Comparison of ENCODE assay signal across 10 cellular contexts in genomic region chr20:5316188-5317158, GRCh38. TPM values are rescaled to one million over a fixed set of nuclear protein-coding genes. Genes with fewer than 3 reads are reported as not detected.
DNase-seq lines count a peak whose midpoint lies in the region; ATAC-seq and TF ChIP-seq lines count a peak whose summit lies in the region.
"Had no signal": no experiment of that assay in that cellular context is flagged by ENCODE, and none has a peak within 500 bp of the region (broad histone marks: within the 10 kb centered on the region; RNA-seq: fewer than 3 reads in every experiment).

TSS of gene PROKR2 (minus strand) at chr20:5316954. CDS start at chr20:5314369, 2,585 bp downstream.

- H3K79me2 ChIP-seq in trophoblast cell (ENCODE audit: control insufficient read depth, insufficient read depth, low read length, poor library complexity), result no peaks in the 10 kb centered on the region

- H3K4me2 ChIP-seq in trophoblast cell (ENCODE audit: low read length), result peak within 1 kb of the TSS; percentile 83

- no CpG with 5 or more reads among the region's 92 CpGs for WGBS in trophoblast cell (ENCODE audit: extremely low coverage, insufficient coverage, insufficient read length)

- TF ChIP-seq CTCF in foreskin keratinocyte (conservative IDR thresholded peaks at IDR 0.05), result peak; percentile 43

- no peak within 1 kb of the TSS for H2AK5ac ChIP-seq in trophoblast cell (ENCODE audit: low read length)

- peak within 1 kb of the TSS; percentile 63 for H3K4me3 ChIP-seq in trophoblast cell (ENCODE audit: low read depth, low read length)

- no peaks in the 10 kb centered on the region for H3K79me1 ChIP-seq in trophoblast cell (ENCODE audit: low read length)

- H2AFZ ChIP-seq in trophoblast cell (ENCODE audit: insufficient read depth, low read length, poor library complexity), result peak within 1 kb of the TSS; percentile 45

- H2BK12ac ChIP-seq in trophoblast cell (ENCODE audit: low read length), result no peak within 1 kb of the TSS

- H2BK5ac ChIP-seq in trophoblast cell (ENCODE audit: low read depth, low read length, poor library complexity), result no peak within 1 kb of the TSS

- H3K27ac ChIP-seq in foreskin keratinocyte (no peak within 1 kb of the TSS), trophoblast cell (ENCODE audit: low read depth, low read length) (no peak within 1 kb of the TSS)

- no peak within 1 kb of the TSS for H3K18ac ChIP-seq in trophoblast cell (ENCODE audit: low read length)

- ATAC-seq in foreskin keratinocyte, result peak; percentile 55
- no peak for ATAC-seq in GM18907 (IDR thresholded peaks at IDR 0.05; ENCODE audit: unreplicated experiment)

- H3K4ac ChIP-seq in trophoblast cell (ENCODE audit: low read depth, low read length), result no peak within 1 kb of the TSS

- no peak within 1 kb of the TSS for H4K91ac ChIP-seq in trophoblast cell (ENCODE audit: low read depth, low read length)

- peaks cover 72% of the 10 kb centered on the region for H3K27me3 ChIP-seq in foreskin keratinocyte
- H3K27me3 ChIP-seq in trophoblast cell (ENCODE audit: insufficient read depth, low read length), result peaks cover 43% of the 10 kb centered on the region

- H3K9me3 ChIP-seq in trophoblast cell (ENCODE audit: insufficient read depth, low read depth, low read length), result peaks cover 21% of the 10 kb centered on the region

- no peak within 1 kb of the TSS for H3K14ac ChIP-seq in trophoblast cell (ENCODE audit: low read length)

- no peak within 1 kb of the TSS for H4K12ac ChIP-seq in trophoblast cell (ENCODE audit: low read depth, low read length)

- no peaks in the 10 kb centered on the region for H3K36me3 ChIP-seq in trophoblast cell (ENCODE audit: control insufficient read depth in 1 of 2, insufficient read depth in 2 of 2, low read length in 2 of 2)

- H2BK120ac ChIP-seq in trophoblast cell (ENCODE audit: insufficient read depth, low read length, poor library complexity), result no peak within 1 kb of the TSS

- H3K9ac ChIP-seq in trophoblast cell (ENCODE audit: low read length), result no peak within 1 kb of the TSS

- peak; percentile 43 for DNase-seq in activated CD4-positive, alpha-beta T cell treated with anti-CD3 and anti-CD28 coated beads for 48 hours
- DNase-seq in activated CD4-positive, alpha-beta T cell treated with anti-CD3 and anti-CD28 coated beads, Interleukin-2, amount 50 U/mL, for 4 hours, result no peak
- DNase-seq in NCI-H69 (lab: John Stamatoyannopoulos, UW) (peak; percentile 75), foreskin keratinocyte (peak; percentile 10 to 18), trophoblast cell (no peak), glomerular visceral epithelial cell (ENCODE audit: extremely low spot score) (no peak), DMS53 treated with DMSO at 0.1 percent for 48 hours (lab: John Stamatoyannopoulos, UW; ENCODE audit: unreplicated experiment) (no peak)
- DNase-seq: AML-193, NCI-H1105 had no signal

- no peak within 1 kb of the TSS for H3K23ac ChIP-seq in trophoblast cell (ENCODE audit: low read length)

- no peak within 1 kb of the TSS for H4K8ac ChIP-seq in trophoblast cell (ENCODE audit: low read depth, low read length)

- no peaks in the 10 kb centered on the region for H3K4me1 ChIP-seq in foreskin keratinocyte
- peaks cover 5 to 12% of the 10 kb centered on the region in 2 experiments for H3K4me1 ChIP-seq in trophoblast cell (ENCODE audit: control insufficient read depth in 1 of 2, insufficient read depth in 2 of 2, low read length in 2 of 2)

RNA-seq across cellular contexts. Expression of gene PROKR2, which starts in this region (rescaled TPM):
- not detected in 2 replicates for total RNA-seq in foreskin keratinocyte
- not detected in 2 replicates for polyA plus RNA-seq in foreskin keratinocyte
- 0.06 and 0.11 TPM in 2 replicates for polyA plus RNA-seq in trophoblast cell (2013)

Comparison
In these comparisons a context has a peak if more than half of its experiments do, and no peak if none do; other contexts are left out.
1. DNase-seq: peak in activated CD4-positive, alpha-beta T cell treated with anti-CD3 and anti-CD28 coated beads for 48 hours (single experiment) and NCI-H69 (single experiment); none in activated CD4-positive, alpha-beta T cell treated with anti-CD3 and anti-CD28 coated beads, Interleukin-2, amount 50 U/mL, for 4 hours (0 of 2), trophoblast cell (0 of 2), glomerular visceral epithelial cell (single experiment) and DMS53 treated with DMSO at 0.1 percent for 48 hours (single experiment).
2. Peak in DNase-seq and ATAC-seq in foreskin keratinocyte; RNA of the gene not detected or under 1 TPM.